26 cellular contexts compared by ENCODE assay signal in the genomic region with DNA sequence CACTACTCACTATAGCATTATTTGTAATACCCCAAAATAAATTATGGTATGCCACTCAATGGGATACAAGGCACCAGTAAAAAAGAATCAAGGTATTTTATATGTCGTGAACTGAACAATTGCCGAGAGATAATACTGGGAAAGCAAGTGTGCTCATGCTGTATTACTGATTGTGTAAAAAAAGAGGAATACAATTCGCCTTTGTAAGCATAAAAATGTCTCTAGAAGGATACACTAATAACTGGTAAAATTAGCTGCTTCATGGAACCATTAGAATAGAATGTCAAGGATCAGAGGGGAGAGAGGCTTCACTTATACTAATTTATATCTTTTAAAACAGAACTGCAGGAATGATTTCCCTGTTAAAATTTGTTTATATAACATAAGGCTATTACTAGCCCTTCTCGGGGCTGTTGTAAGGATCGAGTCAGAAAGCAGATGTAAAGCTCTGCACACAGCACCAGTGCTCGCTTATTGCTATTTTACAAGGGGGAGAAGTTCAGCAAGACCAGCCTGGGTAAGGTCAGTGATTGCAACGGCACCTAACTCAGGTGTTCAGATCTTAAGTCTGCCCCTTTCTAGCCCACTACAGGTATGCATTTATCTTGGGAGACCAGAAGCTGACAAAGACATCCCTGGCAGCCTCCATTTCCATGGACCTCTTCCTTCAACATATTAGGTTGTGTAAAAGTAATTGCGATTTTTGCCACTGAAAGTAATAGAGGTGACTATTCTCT.
DNase-seq lines count a peak whose midpoint lies in the region; ATAC-seq lines count a peak whose summit lies in the region.
"Had no signal": no experiment of that assay in that cellular context is flagged by ENCODE, and none has a peak within 500 bp of the region (broad histone marks: within the 10 kb centered on the region; RNA-seq: fewer than 3 reads in every experiment).

No MANE protein-coding gene starts in this region.

- 92 to 95% methylated on average over 8 of the region's 8 CpGs for WGBS in GM23248 (ENCODE audit: low coverage in 1 of 2, low lambda C conversion rate in 2 of 2, missing lambda C conversion rate in 2 of 2), 2 experiments

- no peak for ATAC-seq in activated T-helper 17 cell treated with anti-CD3 and anti-CD28 coated beads, Interleukin-2, amount 50 U/mL, for 72 hours (replicated peaks)
- ATAC-seq in memory B cell (ENCODE audit: low read depth) (no peak), HG02852 (IDR thresholded peaks at IDR 0.05; ENCODE audit: unreplicated experiment) (no peak), GM18907 (IDR thresholded peaks at IDR 0.05; ENCODE audit: unreplicated experiment) (no peak)
- ATAC-seq: foreskin keratinocyte; HCT116; natural killer cell treated with Interleukin-12 subunit alpha and Interleukin-12 subunit beta and Interleukin-15 and Interleukin-18, amount 100 ng/mL, for 72 hours; stimulated activated effector memory CD8-positive, alpha-beta T cell treated with anti-CD3 and anti-CD28 coated beads, Interleukin-12 subunit alpha, Interleukin-12 subunit beta, amount 100 ng/mL, for 72 hours had no signal

- peaks cover 98% of the 10 kb centered on the region for H3K36me3 Mint-ChIP-seq in activated T-helper 17 cell treated with anti-CD3 and anti-CD28 coated beads, Interleukin-2, amount 50 U/mL, for 72 hours (ENCODE audit: low read depth)
- peaks cover 24% of the 10 kb centered on the region for H3K36me3 Mint-ChIP-seq in memory B cell

- H3K79me2 ChIP-seq in GM23248 (ENCODE audit: insufficient read depth), result peaks cover 60% of the 10 kb centered on the region

- peaks cover 5% of the 10 kb centered on the region for H3K4me1 Mint-ChIP-seq in activated T-helper 17 cell treated with anti-CD3 and anti-CD28 coated beads, Interleukin-2, amount 50 U/mL, for 72 hours
- H3K4me1 Mint-ChIP-seq in memory B cell, result peaks cover 16% of the 10 kb centered on the region
- H3K4me1 Mint-ChIP-seq: activated naive CD4-positive, alpha-beta T cell treated with anti-CD3 and anti-CD28 coated beads, Interleukin-2, amount 50 U/mL, for 24 hours had no signal

- H3K9me2 ChIP-seq in GM23248 (ENCODE audit: insufficient read depth), result no peaks in the 10 kb centered on the region
- H3K9me2 ChIP-seq: SK-N-SH had no signal

- H3K9me3 Mint-ChIP-seq in activated T-helper 17 cell treated with anti-CD3 and anti-CD28 coated beads, Interleukin-2, amount 50 U/mL, for 72 hours, result no peaks in the 10 kb centered on the region
- H3K9me3 Mint-ChIP-seq in memory B cell, result no peaks in the 10 kb centered on the region
- H3K9me3 Mint-ChIP-seq: activated naive CD4-positive, alpha-beta T cell treated with anti-CD3 and anti-CD28 coated beads, Interleukin-2, amount 50 U/mL, for 24 hours; IgD-negative memory B cell; natural killer cell treated with Interleukin-12 subunit alpha and Interleukin-12 subunit beta and Interleukin-15 and Interleukin-18, amount 100 ng/mL, for 72 hours; stimulated activated effector memory CD8-positive, alpha-beta T cell treated with anti-CD3 and anti-CD28 coated beads, Interleukin-12 subunit alpha, Interleukin-12 subunit beta, amount 100 ng/mL, for 72 hours had no signal

- no peaks in the 10 kb centered on the region for H3K9me3 ChIP-seq in GM23248 (ENCODE audit: low read depth)
- H3K9me3 ChIP-seq: esophagus muscularis mucosa, heart left ventricle, SK-N-SH, upper lobe of left lung had no signal

- H3K27ac Mint-ChIP-seq in activated T-helper 17 cell treated with anti-CD3 and anti-CD28 coated beads, Interleukin-2, amount 50 U/mL, for 72 hours, result peak overlapping the region; percentile 79
- peak overlapping the region; percentile 82 for H3K27ac Mint-ChIP-seq in memory B cell
- H3K27ac Mint-ChIP-seq: IgD-negative memory B cell; natural killer cell treated with Interleukin-12 subunit alpha and Interleukin-12 subunit beta and Interleukin-15 and Interleukin-18, amount 100 ng/mL, for 72 hours; stimulated activated effector memory CD8-positive, alpha-beta T cell treated with anti-CD3 and anti-CD28 coated beads, Interleukin-12 subunit alpha, Interleukin-12 subunit beta, amount 100 ng/mL, for 72 hours had no signal

- H4K20me1 ChIP-seq in GM23248 (ENCODE audit: insufficient read depth), result peaks cover 4% of the 10 kb centered on the region; the same call in 1 of the 2 replicates

- H3K36me3 ChIP-seq in GM23248 (ENCODE audit: low read depth), result peaks cover 47% of the 10 kb centered on the region

- no peak overlapping the region for H3K4me2 ChIP-seq in GM23248 (ENCODE audit: unreplicated experiment)
- H3K4me2 ChIP-seq: PC-9, SK-N-SH had no signal

- H3K27ac ChIP-seq in GM23248, result peak overlapping the region; percentile 58
- H3K27ac ChIP-seq in substantia nigra (ENCODE audit: low read depth, low read length, poor library complexity, severe bottlenecking), result peak overlapping the region; percentile 62
- H3K27ac ChIP-seq: foreskin keratinocyte, heart left ventricle, PC-9, upper lobe of left lung had no signal

- in situ Hi-C loops in GM23248 (cut with MboI), result no loop called here

- H2AFZ ChIP-seq in GM23248, result no peak overlapping the region
- H2AFZ ChIP-seq: PC-9 had no signal

- H3K4me1 ChIP-seq in GM23248 (ENCODE audit: insufficient read depth), result peaks cover 17% of the 10 kb centered on the region; the same call in 1 of the 2 replicates
- H3K4me1 ChIP-seq: foreskin keratinocyte had no signal

- H3K4me3 ChIP-seq in GM23248, result no peak overlapping the region
- H3K4me3 ChIP-seq: esophagus muscularis mucosa, heart left ventricle, PC-9, upper lobe of left lung had no signal

- H3K4me3 Mint-ChIP-seq in activated T-helper 17 cell treated with anti-CD3 and anti-CD28 coated beads, Interleukin-2, amount 50 U/mL, for 72 hours, result no peak overlapping the region
- H3K4me3 Mint-ChIP-seq in memory B cell, result no peak overlapping the region
- H3K4me3 Mint-ChIP-seq: activated naive CD4-positive, alpha-beta T cell treated with anti-CD3 and anti-CD28 coated beads, Interleukin-2, amount 50 U/mL, for 24 hours; IgD-negative memory B cell; natural killer cell treated with Interleukin-12 subunit alpha and Interleukin-12 subunit beta and Interleukin-15 and Interleukin-18, amount 100 ng/mL, for 72 hours; stimulated activated effector memory CD8-positive, alpha-beta T cell treated with anti-CD3 and anti-CD28 coated beads, Interleukin-12 subunit alpha, Interleukin-12 subunit beta, amount 100 ng/mL, for 72 hours had no signal

- 0 out of 2 replicates have a peak overlapping the region, but pooled peaks have one; percentile 2 for H3K9ac ChIP-seq in GM23248
- H3K9ac ChIP-seq: SK-N-SH had no signal

- H3K27me3 ChIP-seq in GM23248 (replicated peaks; ENCODE audit: insufficient read depth), result no peaks in the 10 kb centered on the region
- H3K27me3 ChIP-seq: esophagus muscularis mucosa, foreskin keratinocyte, heart left ventricle, upper lobe of left lung had no signal

- DNase-seq in GM23248, result no peak
- DNase-seq in memory B cell (ENCODE audit: low spot score in 2 of 2), result no peak
- no peak for DNase-seq in substantia nigra (lab: John Stamatoyannopoulos, UW)
- no peak for DNase-seq in NCI-H128 (lab: John Stamatoyannopoulos, UW; ENCODE audit: unreplicated experiment)
- DNase-seq: activated CD4-positive, CD25-positive, alpha-beta regulatory T cell; amygdala; foreskin keratinocyte; heart left ventricle; NCI-H146; NCI-H345; NCI-H69; occipital lobe; PC-9; SK-N-SH; stimulated activated CD4-positive, alpha-beta T cell treated with anti-CD3 and anti-CD28 coated beads, Interleukin-15, amount 100 ng/mL, for 24 hours; stimulated activated CD4-positive, alpha-beta T cell treated with anti-CD3 and anti-CD28 coated beads, Interleukin-4, amount 100 ng/mL, for 4 hours; upper lobe of left lung had no signal

- no peaks in the 10 kb centered on the region for H3K27me3 Mint-ChIP-seq in activated T-helper 17 cell treated with anti-CD3 and anti-CD28 coated beads, Interleukin-2, amount 50 U/mL, for 72 hours
- no peaks in the 10 kb centered on the region for H3K27me3 Mint-ChIP-seq in memory B cell
- H3K27me3 Mint-ChIP-seq: activated naive CD4-positive, alpha-beta T cell treated with anti-CD3 and anti-CD28 coated beads, Interleukin-2, amount 50 U/mL, for 24 hours; IgD-negative memory B cell; natural killer cell treated with Interleukin-12 subunit alpha and Interleukin-12 subunit beta and Interleukin-15 and Interleukin-18, amount 100 ng/mL, for 72 hours had no signal

- peaks cover 37% of the 10 kb centered on the region for H3F3A ChIP-seq in GM23248 (ENCODE audit: insufficient read depth)
